In the genomic region with DNA sequence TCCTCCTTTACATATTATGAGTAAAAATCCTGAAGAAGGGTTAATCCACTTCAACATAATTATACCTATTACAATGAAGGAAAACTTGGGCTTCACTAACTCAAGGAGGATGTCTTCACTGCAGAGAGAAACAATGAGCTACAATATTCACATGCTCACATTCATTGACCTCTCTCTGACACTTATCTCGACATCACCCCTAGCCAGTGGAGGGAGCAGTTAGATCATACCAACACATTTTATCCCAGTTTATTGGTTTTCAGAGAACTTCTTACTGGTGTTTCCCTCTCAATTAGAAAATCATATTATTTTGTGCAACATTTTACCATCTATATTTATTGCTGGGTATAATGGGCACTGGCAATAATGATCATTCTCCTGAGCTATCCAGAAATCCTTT, we compare ENCODE assay signal across 19 cellular contexts.
DNase-seq lines count a peak whose midpoint lies in the region; ATAC-seq and TF ChIP-seq lines count a peak whose summit lies in the region.
"Had no signal": no experiment of that assay in that cellular context is flagged by ENCODE, and none has a peak within 500 bp of the region (broad histone marks: within the 10 kb centered on the region; RNA-seq: fewer than 3 reads in every experiment).

No MANE protein-coding gene starts in this region.

- no peaks in the 10 kb centered on the region for H3K27me3 ChIP-seq in uterus
- H3K27me3 ChIP-seq: BLaER1, brain microvascular endothelial cell, dorsolateral prefrontal cortex, pancreas had no signal

- no peaks in the 10 kb centered on the region for H3K9me3 ChIP-seq in uterus
- H3K9me3 ChIP-seq: BLaER1, pancreas had no signal

- ATAC-seq in HG03135 (IDR thresholded peaks at IDR 0.05; ENCODE audit: unreplicated experiment) (no peak), left cardiac atrium (no peak)
- ATAC-seq: esophagus mucosa, pancreas had no signal

- TF ChIP-seq CTCF in fibroblast of pulmonary artery (IDR thresholded peaks at IDR 0.05; ENCODE audit: low read length, missing control alignments) = no peak
- no peak for TF ChIP-seq CTCF in uterus (IDR thresholded peaks at IDR 0.05)

- no peak overlapping the region for H3K4me3 ChIP-seq in fibroblast of pulmonary artery (replicated peaks; ENCODE audit: low read depth, low read length)
- no peak overlapping the region for H3K4me3 ChIP-seq in uterus
- H3K4me3 ChIP-seq: BLaER1, dorsolateral prefrontal cortex, pancreas, smooth muscle cell had no signal

- H3K4me1 ChIP-seq in uterus = no peaks in the 10 kb centered on the region
- H3K4me1 ChIP-seq: BLaER1, pancreas had no signal

- no peak overlapping the region for H3K27ac ChIP-seq in uterus
- H3K27ac ChIP-seq: BLaER1, brain microvascular endothelial cell, dorsolateral prefrontal cortex, pancreas had no signal

- DNase-seq in AG08395 (ENCODE audit: low spot score) (peak; percentile 13), EL (peak; percentile 8), NCI-H69 (lab: John Stamatoyannopoulos, UW) (peak; percentile 13), fibroblast of pulmonary artery (ENCODE audit: low read depth) (peak; percentile 1), GM19240 (ENCODE audit: insufficient read length, low spot score) (no peak), uterus (no peak), left cardiac atrium (no peak)
- DNase-seq: activated CD4-positive, alpha-beta T cell treated with anti-CD3 and anti-CD28 coated beads for 48 hours; brain microvascular endothelial cell; dorsolateral prefrontal cortex; NCI-H2171 treated with DMSO at 0.1 percent for 48 hours; NK-92 treated with Interleukin-12 subunit alpha and Interleukin-12 subunit beta, amount 100 ng/mL, for 24 hours; pancreas; SHP77; stimulated activated naive CD4-positive, alpha-beta T cell had no signal

- no peaks in the 10 kb centered on the region for H3K36me3 ChIP-seq in uterus
- H3K36me3 ChIP-seq: BLaER1, brain microvascular endothelial cell, pancreas had no signal

- intact Hi-C loops in uterus (cut with DNase I; ENCODE audit: low total_unique reads) (no loop called here), left cardiac atrium (cut with DNase I) (no loop called here)

- TF ChIP-seq POLR2A in uterus (IDR thresholded peaks at IDR 0.05) = no peak

Comparison
In these comparisons a context has a peak if more than half of its experiments do, and no peak if none do; other contexts are left out.
1. DNase-seq: peak in AG08395 (single experiment), EL (single experiment), NCI-H69 (single experiment) and fibroblast of pulmonary artery (single experiment); none in GM19240 (single experiment), uterus (0 of 2) and left cardiac atrium (single experiment).